ENCODE assay signal across 1 cellular context in the genomic region with DNA sequence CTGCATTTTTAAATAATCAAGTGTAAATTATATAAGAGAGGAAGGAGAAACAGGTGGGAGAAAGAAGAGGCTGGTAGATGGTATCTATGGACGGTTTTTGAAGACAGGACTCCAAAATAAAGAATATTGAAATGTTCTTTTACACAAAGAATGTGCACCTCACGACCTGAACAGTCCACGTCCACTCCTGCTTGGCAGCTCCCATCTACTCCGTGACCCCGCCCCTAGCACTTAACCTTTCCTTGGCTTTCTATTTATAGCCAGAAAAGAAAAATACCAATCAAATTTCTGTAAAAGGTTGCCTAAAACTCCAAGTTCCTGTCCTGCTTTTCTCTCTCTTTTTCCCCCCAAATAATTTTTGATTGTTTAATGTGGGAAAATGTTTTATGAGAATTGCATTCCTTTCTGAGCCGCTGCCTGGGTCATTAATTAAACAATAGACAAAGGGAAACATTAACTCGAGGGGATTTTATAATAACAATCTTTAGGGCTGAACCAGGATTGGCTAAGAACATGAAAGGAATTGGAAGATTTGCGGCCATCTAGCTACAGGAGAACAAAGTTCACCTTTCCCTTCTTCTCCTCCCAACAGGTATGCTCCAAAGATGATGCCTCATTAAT.
TF ChIP-seq lines count a peak whose summit lies in the region.

No MANE protein-coding gene starts in this region.

TF ChIP-seq in A549, 52 proteins besides CTCF, POLR2A, EP300 and RAD21 (continued from another document):
- TF ChIP-seq MAZ (IDR thresholded peaks at IDR 0.05; ENCODE audit: borderline replicate concordance, low read depth, low read length) (no peak), EHF (CRISPR knock-in tag; IDR thresholded peaks at IDR 0.05) (no peak), NR3C1 (IDR thresholded peaks at IDR 0.05) (no peak), NFE2L2 (conservative IDR thresholded peaks at IDR 0.05; ENCODE audit: low read length) (no peak), E2F6 (IDR thresholded peaks at IDR 0.05; ENCODE audit: borderline replicate concordance, low read depth) (no peak)
- TF ChIP-seq, protein P1, sequence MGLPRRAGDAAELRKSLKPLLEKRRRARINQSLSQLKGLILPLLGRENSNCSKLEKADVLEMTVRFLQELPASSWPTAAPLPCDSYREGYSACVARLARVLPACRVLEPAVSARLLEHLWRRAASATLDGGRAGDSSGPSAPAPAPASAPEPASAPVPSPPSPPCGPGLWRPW (IDR thresholded peaks at IDR 0.05), result no peak
